In the genomic region with DNA sequence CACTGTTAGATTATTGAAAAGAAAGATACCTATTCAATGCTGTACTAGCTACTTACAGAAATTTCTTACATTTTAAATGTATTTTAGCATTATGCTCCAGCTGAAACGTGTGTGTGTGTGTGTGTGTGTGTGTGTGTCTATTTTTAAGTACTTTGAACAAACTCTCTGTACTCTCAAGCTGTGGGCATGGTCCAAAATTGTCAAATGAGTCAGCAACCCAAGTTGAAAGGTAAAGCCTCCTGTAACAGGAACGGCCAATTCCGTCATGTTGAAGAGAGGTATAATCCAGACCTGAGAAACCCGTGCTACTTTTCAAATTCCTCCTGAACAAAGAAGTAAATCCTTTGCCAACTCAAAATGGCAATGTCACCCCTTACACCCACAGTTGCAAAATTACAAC, we compare ENCODE assay signal across 20 cellular contexts. TPM values are rescaled to one million over a fixed set of nuclear protein-coding genes. Genes with fewer than 3 reads are reported as not detected.
DNase-seq lines count a peak whose midpoint lies in the region; ATAC-seq and TF ChIP-seq lines count a peak whose summit lies in the region.
"Had no signal": no experiment of that assay in that cellular context is flagged by ENCODE, and none has a peak within 500 bp of the region (broad histone marks: within the 10 kb centered on the region; RNA-seq: fewer than 3 reads in every experiment).

No MANE protein-coding gene starts in this region.

- H3K36me3 Mint-ChIP-seq in Calu3 (ENCODE audit: insufficient read depth, unreplicated experiment) = peaks cover 5% of the 10 kb centered on the region
- H3K36me3 Mint-ChIP-seq: type B pancreatic cell had no signal

- CTCF ChIA-PET in Calu3 (lab: Charles Lee) (no interaction called here), mammary epithelial cell (lab: Charles Lee; ENCODE audit: low non-redundant PET) (no interaction called here)

- peak overlapping the region; percentile 25 for H3K4me2 ChIP-seq in mammary epithelial cell (ENCODE audit: insufficient read depth, low read depth, low read length)
- H3K4me2 ChIP-seq: BLaER1 treated with 17β-estradiol and CSF1 and Interleukin-3, amounts not matched to agents 10 nM and 100 nM had no signal

- H3K4me1 ChIP-seq in mammary epithelial cell (ENCODE audit: insufficient read depth, low read length) = peaks cover 16% of the 10 kb centered on the region
- H3K4me1 ChIP-seq in right atrium auricular region = no peaks in the 10 kb centered on the region
- peaks cover 10% of the 10 kb centered on the region for H3K4me1 ChIP-seq in psoas muscle
- H3K4me1 ChIP-seq: BLaER1 treated with 17β-estradiol and CSF1 and Interleukin-3, amounts not matched to agents 10 nM and 100 nM; SJCRH30 had no signal

- no peaks in the 10 kb centered on the region for H3K9me3 Mint-ChIP-seq in Calu3 (ENCODE audit: low read depth, unreplicated experiment)
- H3K9me3 Mint-ChIP-seq: dendritic cell treated with granulocyte-macrophage colony-stimulating factor and Interleukin-4, amounts not matched to agents 40 ng/mL and 50 ng/mL, for 4 days; T-helper 1 cell treated with Interleukin-12 subunit alpha and Interleukin-12 subunit beta and Interleukin-4 antibody, amounts not matched to agents 30 μg/mL and 1 μg/mL, for 36 hours; type B pancreatic cell had no signal

- H3K9ac ChIP-seq in mammary epithelial cell (ENCODE audit: insufficient read depth, low read length) = no peak overlapping the region
- H3K9ac ChIP-seq: BLaER1 treated with 17β-estradiol and CSF1 and Interleukin-3, amounts not matched to agents 10 nM and 100 nM had no signal

- no peak overlapping the region for H3K27ac Mint-ChIP-seq in Calu3 (ENCODE audit: unreplicated experiment)
- H3K27ac Mint-ChIP-seq: dendritic cell treated with granulocyte-macrophage colony-stimulating factor and Interleukin-4, amounts not matched to agents 40 ng/mL and 50 ng/mL, for 4 days; T-helper 1 cell treated with Interleukin-12 subunit alpha and Interleukin-12 subunit beta and Interleukin-4 antibody, amounts not matched to agents 30 μg/mL and 1 μg/mL, for 36 hours; type B pancreatic cell had no signal

- no peak overlapping the region for H3K4me3 Mint-ChIP-seq in Calu3 (ENCODE audit: low read depth, unreplicated experiment)
- H3K4me3 Mint-ChIP-seq: dendritic cell treated with granulocyte-macrophage colony-stimulating factor and Interleukin-4, amounts not matched to agents 40 ng/mL and 50 ng/mL, for 4 days; T-helper 1 cell treated with Interleukin-12 subunit alpha and Interleukin-12 subunit beta and Interleukin-4 antibody, amounts not matched to agents 30 μg/mL and 1 μg/mL, for 36 hours; type B pancreatic cell had no signal

- H3K4me3 ChIP-seq in mammary epithelial cell (replicated peaks in 1 of 3; ENCODE audit: insufficient read depth in 1 of 3, low read depth in 2 of 3, low read length in 3 of 3) (no peak overlapping the region), right atrium auricular region (no peak overlapping the region), psoas muscle (peak overlapping the region; percentile 37)
- H3K4me3 ChIP-seq: BLaER1 treated with 17β-estradiol and CSF1 and Interleukin-3, amounts not matched to agents 10 nM and 100 nM; SJCRH30 had no signal

- peak overlapping the region; percentile 47 for H3K27ac ChIP-seq in mammary epithelial cell (ENCODE audit: insufficient read depth, low read depth, low read length)
- H3K27ac ChIP-seq in right atrium auricular region = peak overlapping the region; percentile 10 to 63
- peak overlapping the region; percentile 78 for H3K27ac ChIP-seq in psoas muscle
- H3K27ac ChIP-seq: BLaER1 treated with 17β-estradiol and CSF1 and Interleukin-3, amounts not matched to agents 10 nM and 100 nM; SJCRH30 had no signal

- H3K36me3 ChIP-seq in mammary epithelial cell (ENCODE audit: insufficient read depth, low read length) = no peaks in the 10 kb centered on the region
- H3K36me3 ChIP-seq in right atrium auricular region = no peaks in the 10 kb centered on the region
- no peaks in the 10 kb centered on the region for H3K36me3 ChIP-seq in psoas muscle (ENCODE audit: insufficient read depth in 1 of 2, low read depth in 1 of 2)
- H3K36me3 ChIP-seq: BLaER1 treated with 17β-estradiol and CSF1 and Interleukin-3, amounts not matched to agents 10 nM and 100 nM; SJCRH30 had no signal

- in situ Hi-C loops in mammary epithelial cell (cut with MboI; ENCODE audit: low sequenced_read_pairs in 2 of 2) = no loop called here

- H3K27me3 ChIP-seq in mammary epithelial cell (ENCODE audit: insufficient read depth, low read length) = peaks cover 3% of the 10 kb centered on the region
- no peaks in the 10 kb centered on the region for H3K27me3 ChIP-seq in right atrium auricular region
- peaks cover 0 to 22% (median 0%) of the 10 kb centered on the region in 3 donors for H3K27me3 ChIP-seq in psoas muscle (ENCODE audit: insufficient read depth in 3 of 3, low read length in 2 of 3)
- H3K27me3 ChIP-seq: BLaER1 treated with 17β-estradiol and CSF1 and Interleukin-3, amounts not matched to agents 10 nM and 100 nM; SJCRH30 had no signal

- peaks cover 26% of the 10 kb centered on the region for H3K4me1 Mint-ChIP-seq in Calu3 (ENCODE audit: low read depth, unreplicated experiment)

- 48% methylated on average over 3 of the region's 4 CpGs for WGBS in mammary epithelial cell (ENCODE audit: low coverage, missing lambda C conversion rate)
- 17 to 42% (median 39%) methylated on average over 4 of the region's 4 CpGs for WGBS in psoas muscle, 3 donors

- H4K20me1 ChIP-seq in mammary epithelial cell (ENCODE audit: insufficient read depth, low read length) = peaks cover 2% of the 10 kb centered on the region
- H4K20me1 ChIP-seq: BLaER1 treated with 17β-estradiol and CSF1 and Interleukin-3, amounts not matched to agents 10 nM and 100 nM had no signal

- dilution Hi-C loops in mammary epithelial cell (cut with HindIII; ENCODE audit: low sequenced_read_pairs) = no loop called here

- BruUV-seq in Calu3 (replicated peaks; lab: Mats Ljungman, UMichigan) (no TSS peak), mammary epithelial cell (replicated peaks; lab: Mats Ljungman, UMichigan) (no TSS peak)

- no peaks in the 10 kb centered on the region for H3K79me2 ChIP-seq in mammary epithelial cell (ENCODE audit: insufficient read depth, low read length)

- peak; percentile 90 to 96 (median 94) for ATAC-seq in psoas muscle

- H3K9me3 ChIP-seq in mammary epithelial cell (replicated peaks; ENCODE audit: insufficient read depth, low read length) = no peaks in the 10 kb centered on the region
- no peaks in the 10 kb centered on the region for H3K9me3 ChIP-seq in right atrium auricular region
- no peaks in the 10 kb centered on the region for H3K9me3 ChIP-seq in psoas muscle
- H3K9me3 ChIP-seq: BLaER1 treated with 17β-estradiol and CSF1 and Interleukin-3, amounts not matched to agents 10 nM and 100 nM; SJCRH30 had no signal

- DNase-seq in Calu3 = peak; percentile 52
- DNase-seq in mammary epithelial cell = peak; percentile 57
- no peak for DNase-seq in right atrium auricular region (ENCODE audit: low spot score)
- no peak for DNase-seq in psoas muscle
- DNase-seq in HuH-7.5 (ENCODE audit: low spot score) = no peak
- DNase-seq in HCEC 1CT = no peak
- no peak for DNase-seq in glomerular visceral epithelial cell (ENCODE audit: extremely low spot score)
- no peak for DNase-seq in NCI-H748 treated with DMSO at 0.1 percent for 48 hours (lab: John Stamatoyannopoulos, UW)
- DNase-seq: activated CD4-positive, alpha-beta T cell treated with anti-CD3 and anti-CD28 coated beads, Interleukin-2, amount 50 U/mL, for 4 hours; activated CD8-positive, alpha-beta memory T cell treated with anti-CD3 and anti-CD28 coated beads, Interleukin-2, amount 50 U/mL, for 48 hours; activated effector memory CD4-positive, alpha-beta T cell treated with Interleukin-2 at 50 U/mL for 16 hours; kidney; NCI-H1436; stimulated activated CD4-positive, alpha-beta T cell treated with anti-CD3 and anti-CD28 coated beads, Interleukin-12 subunit alpha, Interleukin-12 subunit beta, amount 100 ng/mL, for 4 hours had no signal

- intact Hi-C loops in Calu3 (cut with micrococcal nuclease; ENCODE audit: unreplicated experiment) (no loop called here), mammary epithelial cell (cut with micrococcal nuclease) (no loop called here), psoas muscle (cut with DNase I) (loop anchor here in 1 of 2 donors (5.0 kb wide), 1 partner anchor 41 kb away; no protein-coding TSS in a partner anchor)

- H2AFZ ChIP-seq in mammary epithelial cell (ENCODE audit: low read depth, low read length) = no peak overlapping the region

- H3K27me3 Mint-ChIP-seq in Calu3 (ENCODE audit: unreplicated experiment) = no peaks in the 10 kb centered on the region
- H3K27me3 Mint-ChIP-seq: dendritic cell treated with granulocyte-macrophage colony-stimulating factor and Interleukin-4, amounts not matched to agents 40 ng/mL and 50 ng/mL, for 4 days; type B pancreatic cell had no signal

- TF ChIP-seq CTCF in Calu3 (IDR thresholded peaks at IDR 0.05; ENCODE audit: unreplicated experiment) (no peak), mammary epithelial cell (conservative IDR thresholded peaks at IDR 0.05 in 1 of 2, IDR thresholded peaks at IDR 0.05 in 1 of 2; ENCODE audit: extremely low read depth in 1 of 2, insufficient read depth in 1 of 2, low read depth in 1 of 2, low read length in 2 of 2) (no peak), right atrium auricular region (IDR thresholded peaks at IDR 0.05) (no peak), psoas muscle (IDR thresholded peaks at IDR 0.05) (no peak)

RNA-seq across cellular contexts. Expression of a gene that starts 20.5 kb away (rescaled TPM):
- total RNA-seq in Calu3 (2022) = 45.0 and 56.8 TPM in 2 replicates
- total RNA-seq in mammary epithelial cell = 1 to 10 TPM in 1 of 2 donors, under 1 TPM in 1; 0.12 to 2.5 TPM
- polyA plus RNA-seq in mammary epithelial cell = 2.4 TPM
- polyA minus RNA-seq in mammary epithelial cell = 7.9 TPM
- total RNA-seq in right atrium auricular region = 10 to 100 TPM; 21.0 to 64.3 TPM
- 10 to 100 TPM; 33.4 to 80.6 (median 43.5) TPM for total RNA-seq in psoas muscle
- polyA plus RNA-seq in psoas muscle = 10 to 100 TPM; 13.0 to 43.8 (median 39.8) TPM
- total RNA-seq: SJCRH30 had no signal
- polyA plus RNA-seq: neural cell had no signal

Comparison
In these comparisons a context has a peak if more than half of its experiments do, and no peak if none do; other contexts are left out.
1. DNase-seq: peak in Calu3 (single experiment) and mammary epithelial cell (single experiment); none in right atrium auricular region (single experiment), psoas muscle (0 of 2), HuH-7.5 (single experiment), HCEC 1CT (single experiment), glomerular visceral epithelial cell (single experiment) and NCI-H748 treated with DMSO at 0.1 percent for 48 hours (single experiment).
2. RNA of a gene that starts 20.5 kb away (total RNA-seq): 21.0 to 64.3 TPM in right atrium auricular region, 45.0 to 56.8 TPM in Calu3 and 33.4 to 80.6 TPM in psoas muscle; 0.12 to 2.5 TPM in mammary epithelial cell; every median in the first group is over 4 times any median in the second.
3. Peak in every context shown above with its lines, with median percentiles within 50 percentile points of each other: H3K27ac ChIP-seq.